In genomic region chr11:19988598-19988997, GRCh38 we compare ENCODE assay signal across 10 cellular contexts.
DNase-seq lines count a peak whose midpoint lies in the region; ATAC-seq and TF ChIP-seq lines count a peak whose summit lies in the region.
"Had no signal": no experiment of that assay in that cellular context is flagged by ENCODE, and none has a peak within 500 bp of the region (broad histone marks: within the 10 kb centered on the region; RNA-seq: fewer than 3 reads in every experiment).

No MANE protein-coding gene starts in this region.

- no peaks in the 10 kb centered on the region; the same call in 1 of the 2 replicates for H3K9me3 ChIP-seq in PC-9 (ENCODE audit: insufficient read depth, low read depth)
- H3K9me3 ChIP-seq in muscle layer of colon (ENCODE audit: low read length) = no peaks in the 10 kb centered on the region

- H3K36me3 ChIP-seq in PC-9 (ENCODE audit: low read depth) (no peaks in the 10 kb centered on the region), muscle layer of colon (ENCODE audit: insufficient read depth, low read length) (peaks cover 30% of the 10 kb centered on the region)

- peaks cover under 1% of the 10 kb centered on the region; the same call in 1 of the 2 replicates for H3F3A ChIP-seq in PC-9 (ENCODE audit: insufficient read depth, low read depth)

- intact Hi-C loops in PC-9 (cut with micrococcal nuclease; ENCODE audit: unreplicated experiment) = no loop called here
- intact Hi-C loops in activated CD4-positive, alpha-beta T cell treated with anti-CD3 and anti-CD28 coated beads, Interleukin-2, amount 10 ng/mL, durations not matched to agents 24 days and 14 days (cut with micrococcal nuclease) = no loop called here

- no peaks in the 10 kb centered on the region for H3K79me2 ChIP-seq in PC-9 (ENCODE audit: low read depth)

- no peak overlapping the region for H3K4me3 Mint-ChIP-seq in activated CD4-positive, alpha-beta T cell treated with anti-CD3 and anti-CD28 coated beads, Interleukin-2, amount 10 ng/mL, durations not matched to agents 24 days and 14 days
- H3K4me3 Mint-ChIP-seq: neural crest cell had no signal

- no peak for TF ChIP-seq CTCF in PC-9 (conservative IDR thresholded peaks at IDR 0.05)

- H3K27me3 Mint-ChIP-seq in activated CD4-positive, alpha-beta T cell treated with anti-CD3 and anti-CD28 coated beads, Interleukin-2, amount 10 ng/mL, durations not matched to agents 24 days and 14 days = peaks cover 6% of the 10 kb centered on the region

- H3K27me3 ChIP-seq in PC-9 (ENCODE audit: insufficient read depth, low read depth) (no peaks in the 10 kb centered on the region), muscle layer of colon (ENCODE audit: control insufficient read depth in 1 of 2, insufficient read depth in 2 of 2, low read length in 2 of 2) (no peaks in the 10 kb centered on the region)

- no peaks in the 10 kb centered on the region for H3K9me2 ChIP-seq in PC-9 (ENCODE audit: insufficient read depth)

- peaks cover 16% of the 10 kb centered on the region for H3K4me1 ChIP-seq in PC-9 (replicated peaks; ENCODE audit: insufficient read depth)
- peaks cover 37% of the 10 kb centered on the region for H3K4me1 ChIP-seq in muscle layer of colon (ENCODE audit: insufficient read depth, low read length)

- no peaks in the 10 kb centered on the region for H3K4me1 Mint-ChIP-seq in activated CD4-positive, alpha-beta T cell treated with anti-CD3 and anti-CD28 coated beads, Interleukin-2, amount 10 ng/mL, durations not matched to agents 24 days and 14 days
- H3K4me1 Mint-ChIP-seq: neural crest cell had no signal

- BruUV-seq in PC-9 (replicated peaks; lab: Mats Ljungman, UMichigan) = no TSS peak

- H3K4me3 ChIP-seq in PC-9 (no peak overlapping the region), muscle layer of colon (ENCODE audit: low read depth in 1 of 2, low read length in 2 of 2) (no peak overlapping the region)
- H3K4me3 ChIP-seq: coronary artery had no signal

- no peaks in the 10 kb centered on the region for H3K36me3 Mint-ChIP-seq in activated CD4-positive, alpha-beta T cell treated with anti-CD3 and anti-CD28 coated beads, Interleukin-2, amount 10 ng/mL, durations not matched to agents 24 days and 14 days (ENCODE audit: low read depth)

- no peaks in the 10 kb centered on the region for H4K20me1 ChIP-seq in PC-9 (ENCODE audit: insufficient read depth)

- ATAC-seq in HG02885 (IDR thresholded peaks at IDR 0.05; ENCODE audit: poor library complexity, unreplicated experiment) = no peak
- ATAC-seq in GM18498 (IDR thresholded peaks at IDR 0.05; ENCODE audit: unreplicated experiment) = no peak
- ATAC-seq: stimulated activated naive CD8-positive, alpha-beta T cell treated with anti-CD3 and anti-CD28 coated beads, Interleukin-15, Interleukin-2, amounts not matched to agents 100 U/mL and 50 U/mL, for 24 hours had no signal

- peak; percentile 53 to 84 for DNase-seq in PC-9
- DNase-seq in fibroblast of peridontal ligament (ENCODE audit: extremely low read depth) = peak; percentile 88
- DNase-seq in activated CD4-positive, alpha-beta T cell treated with anti-CD3 and anti-CD28 coated beads, Interleukin-2, amount 10 ng/mL, durations not matched to agents 24 days and 14 days = no peak
- DNase-seq in CD1c-positive myeloid dendritic cell (ENCODE audit: extremely low spot score) = no peak
- DNase-seq: stimulated activated naive CD8-positive, alpha-beta T cell treated with anti-CD3 and anti-CD28 coated beads, Interleukin-15, Interleukin-2, amounts not matched to agents 100 U/mL and 50 U/mL, for 24 hours had no signal

- H2AFZ ChIP-seq in PC-9 = no peak overlapping the region

- 0 out of 2 replicates have a peak overlapping the region, but pooled peaks have one; percentile 5 for H3K4me2 ChIP-seq in PC-9

- no peaks in the 10 kb centered on the region for H3K9me3 Mint-ChIP-seq in activated CD4-positive, alpha-beta T cell treated with anti-CD3 and anti-CD28 coated beads, Interleukin-2, amount 10 ng/mL, durations not matched to agents 24 days and 14 days

- H3K9ac ChIP-seq in muscle layer of colon (ENCODE audit: low read length) = no peak overlapping the region

- POLR2A ChIA-PET in PC-9 (lab: Charles Lee; ENCODE audit: unreplicated experiment) = interaction anchor here (0.5 kb wide), 1 partner anchor 11 kb away, joined by 6 read pairs; no protein-coding TSS in a partner anchor

- H3K27ac ChIP-seq in PC-9 = peak overlapping the region; percentile 59
- H3K27ac ChIP-seq in muscle layer of colon (ENCODE audit: low read depth, low read length) = peak overlapping the region; percentile 37

- H3K27ac Mint-ChIP-seq in activated CD4-positive, alpha-beta T cell treated with anti-CD3 and anti-CD28 coated beads, Interleukin-2, amount 10 ng/mL, durations not matched to agents 24 days and 14 days = no peak overlapping the region

- CTCF ChIA-PET in PC-9 (lab: Charles Lee) = interaction anchor here (0.7 kb wide), 1 partner anchor 28 kb away, joined by 3 read pairs; no protein-coding TSS in a partner anchor

Comparison
In these comparisons a context has a peak if more than half of its experiments do, and no peak if none do; other contexts are left out.
1. DNase-seq: peak in PC-9 (2 of 2) and fibroblast of peridontal ligament (single experiment); none in activated CD4-positive, alpha-beta T cell treated with anti-CD3 and anti-CD28 coated beads, Interleukin-2, amount 10 ng/mL, durations not matched to agents 24 days and 14 days (single experiment) and CD1c-positive myeloid dendritic cell (single experiment).